ENCODE assay signal across 1 cellular context in genomic region chr1:6162773-6163172, GRCh38.
TF ChIP-seq lines count a peak whose summit lies in the region.

No MANE protein-coding gene starts in this region.

TF ChIP-seq in GM23338, 12 proteins besides CTCF, POLR2A, EP300 and RAD21 (continued from another document):
- TF ChIP-seq ZNF462 (CRISPR knock-in tag; IDR thresholded peaks at IDR 0.05) (no peak), ZNF331 (CRISPR knock-in tag; IDR thresholded peaks at IDR 0.05; ENCODE audit: low read depth) (no peak), REST (IDR thresholded peaks at IDR 0.05; ENCODE audit: unreplicated experiment) (no peak), ETS1 (IDR thresholded peaks at IDR 0.05) (no peak), NANOG (IDR thresholded peaks at IDR 0.05; ENCODE audit: borderline replicate concordance) (no peak), JUNB (IDR thresholded peaks at IDR 0.05; ENCODE audit: unreplicated experiment) (no peak), POLR2AphosphoS5 (IDR thresholded peaks at IDR 0.05; ENCODE audit: low read depth) (no peak), CREB1 (CRISPR knock-in tag; IDR thresholded peaks at IDR 0.05; ENCODE audit: low read depth) (no peak), STAT1 (IDR thresholded peaks at IDR 0.05; ENCODE audit: unreplicated experiment) (no peak)
